1 cellular context compared by ENCODE assay signal in the genomic region with DNA sequence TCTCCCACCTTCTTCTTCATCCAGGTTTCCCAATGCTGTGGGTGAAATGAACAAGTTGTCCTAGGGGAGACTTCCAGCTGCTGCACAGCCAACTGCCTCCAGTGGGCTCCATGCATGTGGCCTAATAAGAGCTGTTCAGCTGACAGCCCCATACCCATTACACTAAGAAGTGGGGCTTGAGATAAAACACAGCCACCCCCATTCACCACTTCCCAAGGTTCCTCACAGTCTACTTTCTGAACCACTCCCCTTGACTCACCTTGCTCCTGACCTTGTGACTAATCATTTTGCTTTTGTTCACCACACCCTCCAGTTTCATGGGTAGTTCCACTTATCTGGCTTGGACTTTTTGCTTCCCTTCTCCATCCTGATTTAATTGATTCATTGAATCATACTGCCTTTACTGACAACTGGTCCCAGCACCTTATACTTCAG.
A peak's percentile ranks its signal among the peaks of the same experiment; 100 is the strongest.
TF ChIP-seq lines count a peak whose summit lies in the region.

No MANE protein-coding gene starts in this region.

TF ChIP-seq in K562, 482 proteins besides CTCF, POLR2A, EP300 and RAD21 (continues in another document):
- TF ChIP-seq CBFA2T2 (conservative IDR thresholded peaks at IDR 0.05), result peak; percentile 45
- TF ChIP-seq NEUROD1 (IDR thresholded peaks at IDR 0.05; ENCODE audit: borderline replicate concordance, low read depth, low read length, partially characterized antibody), result no peak
- TF ChIP-seq FOXK1 (CRISPR knock-in tag; IDR thresholded peaks at IDR 0.05; ENCODE audit: borderline replicate concordance), result no peak
- TF ChIP-seq CEBPZ (IDR thresholded peaks at IDR 0.05; ENCODE audit: borderline replicate concordance, low read depth, low read length), result no peak
- TF ChIP-seq MNT (conservative IDR thresholded peaks at IDR 0.05), result no peak; a peak in 1 of 4 replicates
- no peak for TF ChIP-seq GATAD2B (IDR thresholded peaks at IDR 0.05; ENCODE audit: borderline replicate concordance)
- no peak for TF ChIP-seq CREB1 (IDR thresholded peaks at IDR 0.05)
- TF ChIP-seq CREB1 (CRISPR knock-in tag; IDR thresholded peaks at IDR 0.05), result no peak
- no peak for TF ChIP-seq ZNF232 (CRISPR knock-in tag; IDR thresholded peaks at IDR 0.05)
- no peak for TF ChIP-seq SRSF9 (IDR thresholded peaks at IDR 0.05; ENCODE audit: borderline replicate concordance, low read depth, low read length)
- TF ChIP-seq SPI1 (IDR thresholded peaks at IDR 0.05; ENCODE audit: borderline replicate concordance, low read depth, low read length), result peak; percentile 39; the same call in 1 of the 2 replicates
- no peak for TF ChIP-seq ZNF551 (CRISPR knock-in tag; IDR thresholded peaks at IDR 0.05)
- no peak for TF ChIP-seq POLR3A (IDR thresholded peaks at IDR 0.05; ENCODE audit: borderline replicate concordance, extremely low read depth, insufficient read depth, insufficient read length)
- no peak for TF ChIP-seq ZNF41 (CRISPR knock-in tag; conservative IDR thresholded peaks at IDR 0.05)
- no peak for TF ChIP-seq ZNF354B (CRISPR knock-in tag; IDR thresholded peaks at IDR 0.05)
- TF ChIP-seq ZNF444 (CRISPR knock-in tag; IDR thresholded peaks at IDR 0.05), result no peak
- TF ChIP-seq NFYB (IDR thresholded peaks at IDR 0.05; ENCODE audit: extremely low read depth, insufficient read length), result no peak
- TF ChIP-seq, protein P1, sequence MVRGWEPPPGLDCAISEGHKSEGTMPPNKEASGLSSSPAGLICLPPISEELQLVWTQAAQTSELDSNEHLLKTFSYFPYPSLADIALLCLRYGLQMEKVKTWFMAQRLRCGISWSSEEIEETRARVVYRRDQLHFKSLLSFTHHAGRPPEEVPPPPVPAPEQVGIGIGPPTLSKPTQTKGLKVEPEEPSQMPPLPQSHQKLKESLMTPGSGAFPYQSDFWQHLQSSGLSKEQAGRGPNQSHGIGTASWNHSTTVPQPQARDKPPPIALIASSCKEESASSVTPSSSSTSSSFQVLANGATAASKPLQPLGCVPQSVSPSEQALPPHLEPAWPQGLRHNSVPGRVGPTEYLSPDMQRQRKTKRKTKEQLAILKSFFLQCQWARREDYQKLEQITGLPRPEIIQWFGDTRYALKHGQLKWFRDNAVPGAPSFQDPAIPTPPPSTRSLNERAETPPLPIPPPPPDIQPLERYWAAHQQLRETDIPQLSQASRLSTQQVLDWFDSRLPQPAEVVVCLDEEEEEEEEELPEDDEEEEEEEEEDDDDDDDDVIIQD (CRISPR knock-in tag; IDR thresholded peaks at IDR 0.05), result no peak
- no peak for TF ChIP-seq ZNF311 (CRISPR knock-in tag; IDR thresholded peaks at IDR 0.05)
- no peak for TF ChIP-seq PML (IDR thresholded peaks at IDR 0.05; ENCODE audit: low read length)
- TF ChIP-seq MTA1 (IDR thresholded peaks at IDR 0.05; ENCODE audit: borderline replicate concordance), result peak; percentile 71; the same call in 1 of the 2 replicates
- no peak for TF ChIP-seq ZNF217 (CRISPR knock-in tag; IDR thresholded peaks at IDR 0.05)
- peak; percentile 45; the same call in 1 of the 2 replicates for TF ChIP-seq MAFK (IDR thresholded peaks at IDR 0.05; ENCODE audit: low read length)
- TF ChIP-seq, protein P2, sequence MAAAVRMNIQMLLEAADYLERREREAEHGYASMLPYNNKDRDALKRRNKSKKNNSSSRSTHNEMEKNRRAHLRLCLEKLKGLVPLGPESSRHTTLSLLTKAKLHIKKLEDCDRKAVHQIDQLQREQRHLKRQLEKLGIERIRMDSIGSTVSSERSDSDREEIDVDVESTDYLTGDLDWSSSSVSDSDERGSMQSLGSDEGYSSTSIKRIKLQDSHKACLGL (CRISPR knock-in tag; IDR thresholded peaks at IDR 0.05; ENCODE audit: borderline replicate concordance, poor library complexity, severe bottlenecking), result no peak
- TF ChIP-seq KDM4B (IDR thresholded peaks at IDR 0.05; ENCODE audit: borderline replicate concordance in 2 of 2, low read depth in 1 of 2), result no peak
- TF ChIP-seq, protein P3, sequence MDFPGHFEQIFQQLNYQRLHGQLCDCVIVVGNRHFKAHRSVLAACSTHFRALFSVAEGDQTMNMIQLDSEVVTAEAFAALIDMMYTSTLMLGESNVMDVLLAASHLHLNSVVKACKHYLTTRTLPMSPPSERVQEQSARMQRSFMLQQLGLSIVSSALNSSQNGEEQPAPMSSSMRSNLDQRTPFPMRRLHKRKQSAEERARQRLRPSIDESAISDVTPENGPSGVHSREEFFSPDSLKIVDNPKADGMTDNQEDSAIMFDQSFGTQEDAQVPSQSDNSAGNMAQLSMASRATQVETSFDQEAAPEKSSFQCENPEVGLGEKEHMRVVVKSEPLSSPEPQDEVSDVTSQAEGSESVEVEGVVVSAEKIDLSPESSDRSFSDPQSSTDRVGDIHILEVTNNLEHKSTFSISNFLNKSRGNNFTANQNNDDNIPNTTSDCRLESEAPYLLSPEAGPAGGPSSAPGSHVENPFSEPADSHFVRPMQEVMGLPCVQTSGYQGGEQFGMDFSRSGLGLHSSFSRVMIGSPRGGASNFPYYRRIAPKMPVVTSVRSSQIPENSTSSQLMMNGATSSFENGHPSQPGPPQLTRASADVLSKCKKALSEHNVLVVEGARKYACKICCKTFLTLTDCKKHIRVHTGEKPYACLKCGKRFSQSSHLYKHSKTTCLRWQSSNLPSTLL (IDR thresholded peaks at IDR 0.05), result no peak
- TF ChIP-seq ZNF436 (CRISPR knock-in tag; IDR thresholded peaks at IDR 0.05), result no peak
- no peak for TF ChIP-seq EZH2 (IDR thresholded peaks at IDR 0.05; ENCODE audit: borderline replicate concordance, low read depth, low read length)
- TF ChIP-seq HMG20B (CRISPR knock-in tag; IDR thresholded peaks at IDR 0.05), result no peak
- TF ChIP-seq SMAD4 (CRISPR knock-in tag; conservative IDR thresholded peaks at IDR 0.05), result no peak
- TF ChIP-seq SMAD3 (CRISPR knock-in tag; conservative IDR thresholded peaks at IDR 0.05), result no peak
- TF ChIP-seq RBM34 (IDR thresholded peaks at IDR 0.05; ENCODE audit: borderline replicate concordance, insufficient read depth, low read length), result no peak
- TF ChIP-seq BCL6 (CRISPR knock-in tag; IDR thresholded peaks at IDR 0.05), result no peak
- 0 out of 2 replicates have a peak, but pooled peaks have one; percentile 54 for TF ChIP-seq NCOA1 (IDR thresholded peaks at IDR 0.05; ENCODE audit: low read depth)
- no peak for TF ChIP-seq HNRNPH1 (optimal IDR thresholded peaks at IDR 0.05; ENCODE audit: low read depth, low read length)
- TF ChIP-seq HSF4 (CRISPR knock-in tag; IDR thresholded peaks at IDR 0.05; ENCODE audit: borderline replicate concordance), result no peak
- 0 out of 2 replicates have a peak, but pooled peaks have one; percentile 29 for TF ChIP-seq L3MBTL2 (IDR thresholded peaks at IDR 0.05)
- TF ChIP-seq CBFA2T3 (IDR thresholded peaks at IDR 0.05), result peak; percentile 74
- TF ChIP-seq ARID2 (IDR thresholded peaks at IDR 0.05), result no peak
- no peak for TF ChIP-seq ZNF511 (CRISPR knock-in tag; IDR thresholded peaks at IDR 0.05)
- TF ChIP-seq BRD4 (IDR thresholded peaks at IDR 0.05), result no peak
- 0 out of 2 replicates have a peak, but pooled peaks have one; percentile 60 for TF ChIP-seq NBN (IDR thresholded peaks at IDR 0.05; ENCODE audit: low read depth)
- no peak for TF ChIP-seq ZFX (CRISPR knock-in tag; IDR thresholded peaks at IDR 0.05)
- TF ChIP-seq, protein P4, sequence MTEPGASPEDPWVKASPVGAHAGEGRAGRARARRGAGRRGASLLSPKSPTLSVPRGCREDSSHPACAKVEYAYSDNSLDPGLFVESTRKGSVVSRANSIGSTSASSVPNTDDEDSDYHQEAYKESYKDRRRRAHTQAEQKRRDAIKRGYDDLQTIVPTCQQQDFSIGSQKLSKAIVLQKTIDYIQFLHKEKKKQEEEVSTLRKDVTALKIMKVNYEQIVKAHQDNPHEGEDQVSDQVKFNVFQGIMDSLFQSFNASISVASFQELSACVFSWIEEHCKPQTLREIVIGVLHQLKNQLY (CRISPR knock-in tag; conservative IDR thresholded peaks at IDR 0.05), result no peak
- TF ChIP-seq TEAD4 (IDR thresholded peaks at IDR 0.05; ENCODE audit: low read length), result peak; percentile 47; the same call in 1 of the 2 replicates
- no peak for TF ChIP-seq TEAD4 (CRISPR knock-in tag; IDR thresholded peaks at IDR 0.05; ENCODE audit: borderline replicate concordance)
- TF ChIP-seq ARID1B (IDR thresholded peaks at IDR 0.05), result peak; percentile 77
- no peak for TF ChIP-seq CEBPG (CRISPR knock-in tag; IDR thresholded peaks at IDR 0.05)
- no peak for TF ChIP-seq CEBPG (tag; conservative IDR thresholded peaks at IDR 0.05 in 1 of 2, IDR thresholded peaks at IDR 0.05 in 1 of 2)
- no peak for TF ChIP-seq TGIF2 (CRISPR knock-in tag; IDR thresholded peaks at IDR 0.05)
- TF ChIP-seq, protein P5, sequence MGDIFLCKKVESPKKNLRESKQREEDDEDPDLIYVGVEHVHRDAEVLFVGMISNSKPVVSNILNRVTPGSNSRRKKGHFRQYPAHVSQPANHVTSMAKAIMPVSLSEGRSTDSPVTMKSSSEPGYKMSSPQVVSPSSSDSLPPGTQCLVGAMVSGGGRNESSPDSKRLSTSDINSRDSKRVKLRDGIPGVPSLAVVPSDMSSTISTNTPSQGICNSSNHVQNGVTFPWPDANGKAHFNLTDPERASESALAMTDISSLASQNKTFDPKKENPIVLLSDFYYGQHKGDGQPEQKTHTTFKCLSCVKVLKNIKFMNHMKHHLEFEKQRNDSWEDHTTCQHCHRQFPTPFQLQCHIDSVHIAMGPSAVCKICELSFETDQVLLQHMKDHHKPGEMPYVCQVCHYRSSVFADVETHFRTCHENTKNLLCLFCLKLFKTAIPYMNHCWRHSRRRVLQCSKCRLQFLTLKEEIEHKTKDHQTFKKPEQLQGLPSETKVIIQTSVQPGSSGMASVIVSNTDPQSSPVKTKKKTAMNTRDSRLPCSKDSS (IDR thresholded peaks at IDR 0.05; ENCODE audit: low read depth, partially characterized antibody), result no peak
- TF ChIP-seq ZNF143 (CRISPR knock-in tag; IDR thresholded peaks at IDR 0.05), result no peak
- TF ChIP-seq KDM1A (IDR thresholded peaks at IDR 0.05), result peak; percentile 49 to 66; a peak in 2 of 4 replicates
- no peak for TF ChIP-seq ASH1L (IDR thresholded peaks at IDR 0.05; ENCODE audit: borderline replicate concordance, low read depth, partially characterized antibody)
- TF ChIP-seq, protein P6, sequence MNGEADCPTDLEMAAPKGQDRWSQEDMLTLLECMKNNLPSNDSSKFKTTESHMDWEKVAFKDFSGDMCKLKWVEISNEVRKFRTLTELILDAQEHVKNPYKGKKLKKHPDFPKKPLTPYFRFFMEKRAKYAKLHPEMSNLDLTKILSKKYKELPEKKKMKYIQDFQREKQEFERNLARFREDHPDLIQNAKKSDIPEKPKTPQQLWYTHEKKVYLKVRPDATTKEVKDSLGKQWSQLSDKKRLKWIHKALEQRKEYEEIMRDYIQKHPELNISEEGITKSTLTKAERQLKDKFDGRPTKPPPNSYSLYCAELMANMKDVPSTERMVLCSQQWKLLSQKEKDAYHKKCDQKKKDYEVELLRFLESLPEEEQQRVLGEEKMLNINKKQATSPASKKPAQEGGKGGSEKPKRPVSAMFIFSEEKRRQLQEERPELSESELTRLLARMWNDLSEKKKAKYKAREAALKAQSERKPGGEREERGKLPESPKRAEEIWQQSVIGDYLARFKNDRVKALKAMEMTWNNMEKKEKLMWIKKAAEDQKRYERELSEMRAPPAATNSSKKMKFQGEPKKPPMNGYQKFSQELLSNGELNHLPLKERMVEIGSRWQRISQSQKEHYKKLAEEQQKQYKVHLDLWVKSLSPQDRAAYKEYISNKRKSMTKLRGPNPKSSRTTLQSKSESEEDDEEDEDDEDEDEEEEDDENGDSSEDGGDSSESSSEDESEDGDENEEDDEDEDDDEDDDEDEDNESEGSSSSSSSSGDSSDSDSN (IDR thresholded peaks at IDR 0.05; ENCODE audit: borderline replicate concordance in 1 of 2, low read depth in 2 of 2, low read length in 2 of 2), result no peak
- TF ChIP-seq ZFP1 (CRISPR knock-in tag; IDR thresholded peaks at IDR 0.05), result no peak
- TF ChIP-seq ZNF707 (CRISPR knock-in tag; conservative IDR thresholded peaks at IDR 0.05), result no peak
- 0 out of 2 replicates have a peak, but pooled peaks have one; percentile 43 for TF ChIP-seq CREM (IDR thresholded peaks at IDR 0.05; ENCODE audit: low read depth)
